8 cellular contexts compared by ENCODE assay signal in the genomic region with DNA sequence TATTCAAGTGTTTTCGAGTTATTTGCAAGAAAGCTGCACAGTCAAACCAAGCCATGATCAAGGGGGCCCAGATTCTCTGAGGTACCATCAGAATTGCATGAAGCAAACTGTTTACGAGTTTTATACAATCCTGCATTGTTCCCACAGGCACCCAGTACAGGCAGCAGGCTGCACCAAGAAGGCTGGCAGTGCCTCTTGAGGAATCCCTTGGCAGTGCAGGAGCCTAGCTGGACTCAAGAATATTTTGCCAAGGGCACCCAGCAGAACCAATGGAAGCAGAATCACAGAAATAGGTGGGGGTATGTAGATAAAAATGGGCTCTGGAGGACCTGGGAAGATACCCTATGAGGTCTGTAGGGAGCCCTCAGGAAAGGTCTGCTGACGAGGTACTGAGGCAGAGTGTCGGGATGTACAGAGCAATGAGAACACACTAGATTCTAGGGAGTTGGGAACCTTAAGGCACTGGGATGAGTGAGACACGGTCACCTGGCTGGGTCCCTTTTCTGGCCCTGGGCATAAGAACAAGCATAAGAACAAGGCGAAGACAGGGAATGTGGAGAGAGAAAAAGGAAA. TPM values are rescaled to one million over a fixed set of nuclear protein-coding genes. Genes with fewer than 3 reads are reported as not detected.
DNase-seq lines count a peak whose midpoint lies in the region; ATAC-seq and TF ChIP-seq lines count a peak whose summit lies in the region.

No MANE protein-coding gene starts in this region.

- no peak overlapping the region for H4K91ac ChIP-seq in mesenchymal stem cell (ENCODE audit: low read length)

- H3K18ac ChIP-seq in mesenchymal stem cell (ENCODE audit: low read depth in 1 of 2, low read length in 2 of 2): no peak overlapping the region

- no peak overlapping the region for H4K8ac ChIP-seq in mesenchymal stem cell (ENCODE audit: low read length)

- H3K27me3 Mint-ChIP-seq in naive thymus-derived CD4-positive, alpha-beta T cell: peaks cover 0 to 4% (median 0%) of the 10 kb centered on the region in 5 donors

- no peak overlapping the region for H2AK5ac ChIP-seq in mesenchymal stem cell (ENCODE audit: low read length, severe bottlenecking)

- H3K23ac ChIP-seq in mesenchymal stem cell (ENCODE audit: low read length in 2 of 2): no peak overlapping the region

- no peaks in the 10 kb centered on the region for H3K9me3 Mint-ChIP-seq in naive thymus-derived CD4-positive, alpha-beta T cell

- H3K4me1 ChIP-seq in breast epithelium (no peaks in the 10 kb centered on the region), mesenchymal stem cell (ENCODE audit: control insufficient read depth, insufficient read depth, low read depth, low read length) (no peaks in the 10 kb centered on the region)
- no peaks in the 10 kb centered on the region for H3K4me1 ChIP-seq in naive thymus-derived CD4-positive, alpha-beta T cell (ENCODE audit: control insufficient read depth in 2 of 2, insufficient read depth in 2 of 2, low read length in 2 of 2)

- H3K14ac ChIP-seq in mesenchymal stem cell (ENCODE audit: low read length in 2 of 2): no peak overlapping the region

- H3K9me3 ChIP-seq in breast epithelium: no peaks in the 10 kb centered on the region
- no peaks in the 10 kb centered on the region for H3K9me3 ChIP-seq in mesenchymal stem cell (ENCODE audit: control insufficient read depth, low read length)
- H3K9me3 ChIP-seq in naive thymus-derived CD4-positive, alpha-beta T cell (ENCODE audit: control insufficient read depth in 2 of 3, low read length in 3 of 3): no peaks in the 10 kb centered on the region

- H3K4me3 ChIP-seq in breast epithelium (no peak overlapping the region), mesenchymal stem cell (ENCODE audit: insufficient read depth in 1 of 2, low read depth in 1 of 2, low read length in 2 of 2) (no peak overlapping the region)
- no peak overlapping the region for H3K4me3 ChIP-seq in naive thymus-derived CD4-positive, alpha-beta T cell (ENCODE audit: low read length)

- CTCF ChIA-PET in naive thymus-derived CD4-positive, alpha-beta T cell (lab: Charles Lee): no interaction called here

- no peak overlapping the region for H2BK12ac ChIP-seq in mesenchymal stem cell (ENCODE audit: low read length in 2 of 2)

- WGBS in mesenchymal stem cell: 79% methylated on average over 6 of the region's 6 CpGs

- H3K4me2 ChIP-seq in mesenchymal stem cell (ENCODE audit: low read length, poor library complexity, severe bottlenecking): no peak overlapping the region

- no peak for ATAC-seq in naive thymus-derived CD4-positive, alpha-beta T cell

- TF ChIP-seq POLR2A in breast epithelium (IDR thresholded peaks at IDR 0.05): no peak

- no peak overlapping the region for H3K9ac ChIP-seq in mesenchymal stem cell (ENCODE audit: low read length)

- H2AFZ ChIP-seq in mesenchymal stem cell (ENCODE audit: low read depth, low read length): no peak overlapping the region

- no peak overlapping the region for H2BK5ac ChIP-seq in mesenchymal stem cell (ENCODE audit: low read depth, low read length, poor library complexity, severe bottlenecking)

- POLR2A ChIA-PET in naive thymus-derived CD4-positive, alpha-beta T cell (lab: Charles Lee): no interaction called here

- H3K27ac ChIP-seq in breast epithelium: no peak overlapping the region
- H3K27ac ChIP-seq in mesenchymal stem cell (ENCODE audit: low read length, poor library complexity, severe bottlenecking): no peak overlapping the region
- H3K27ac ChIP-seq in naive thymus-derived CD4-positive, alpha-beta T cell (ENCODE audit: low read depth, low read length): no peak overlapping the region

- TF ChIP-seq CTCF in breast epithelium (IDR thresholded peaks at IDR 0.05): peak in 2 of 3 donors; percentile 37 to 51

- H3K4ac ChIP-seq in mesenchymal stem cell (ENCODE audit: low read depth in 1 of 2, low read length in 2 of 2): no peak overlapping the region

- no peaks in the 10 kb centered on the region for H3K36me3 Mint-ChIP-seq in naive thymus-derived CD4-positive, alpha-beta T cell

- intact Hi-C loops in breast epithelium (cut with DNase I; ENCODE audit: low total_unique reads): loop anchor here (5.0 kb wide), 1 partner anchor 1153 kb away; no protein-coding TSS in a partner anchor
- intact Hi-C loops in naive thymus-derived CD4-positive, alpha-beta T cell (cut with micrococcal nuclease): loop anchor here in 1 of 2 donors (1.0 kb wide), 1 partner anchor 241 kb away; no protein-coding TSS in a partner anchor

- H3K4me3 Mint-ChIP-seq in naive thymus-derived CD4-positive, alpha-beta T cell: no peak overlapping the region

- H3K36me3 ChIP-seq in breast epithelium (no peaks in the 10 kb centered on the region), mesenchymal stem cell (ENCODE audit: control insufficient read depth in 1 of 2, insufficient read depth in 2 of 2, low read depth in 1 of 2, low read length in 2 of 2) (no peaks in the 10 kb centered on the region)
- H3K36me3 ChIP-seq in naive thymus-derived CD4-positive, alpha-beta T cell (ENCODE audit: control insufficient read depth in 2 of 3, insufficient read depth in 3 of 3, low read length in 3 of 3): no peaks in the 10 kb centered on the region

- H3K27me3 ChIP-seq in breast epithelium (peaks cover 0 to 76% of the 10 kb centered on the region in 2 donors), mesenchymal stem cell (ENCODE audit: control insufficient read depth in 1 of 2, insufficient read depth in 1 of 2, low read length in 2 of 2) (peaks cover 8 to 81% of the 10 kb centered on the region in 2 experiments)
- no peaks in the 10 kb centered on the region for H3K27me3 ChIP-seq in naive thymus-derived CD4-positive, alpha-beta T cell (ENCODE audit: control insufficient read depth in 2 of 2, insufficient read depth in 2 of 2, low read length in 2 of 2)

- no peak overlapping the region for H2BK15ac ChIP-seq in mesenchymal stem cell (ENCODE audit: low read depth, poor library complexity, severe bottlenecking)

- peak; percentile 33 for DNase-seq in DMS79 treated with DMSO at 0.1 percent for 48 hours (lab: John Stamatoyannopoulos, UW)
- peak; percentile 9 for DNase-seq in NCI-H1092 (lab: John Stamatoyannopoulos, UW)
- no peak for DNase-seq in breast epithelium (ENCODE audit: low spot score in 2 of 2)
- DNase-seq in mesenchymal stem cell: peak; percentile 18
- DNase-seq in mucosa of gallbladder (ENCODE audit: low spot score): no peak
- no peak for DNase-seq in NCI-H187 (lab: John Stamatoyannopoulos, UW)
- DNase-seq in naive thymus-derived CD4-positive, alpha-beta T cell: no peak
- DNase-seq in cortex of kidney (lab: John Stamatoyannopoulos, UW): no peak

- no peaks in the 10 kb centered on the region for H3K4me1 Mint-ChIP-seq in naive thymus-derived CD4-positive, alpha-beta T cell

- H3K79me1 ChIP-seq in mesenchymal stem cell (replicated peaks; ENCODE audit: low read length, poor library complexity, severe bottlenecking): no peaks in the 10 kb centered on the region

- no peak overlapping the region for H3K27ac Mint-ChIP-seq in naive thymus-derived CD4-positive, alpha-beta T cell

- H2BK120ac ChIP-seq in mesenchymal stem cell (ENCODE audit: low read depth, low read length): no peak overlapping the region

RNA-seq across cellular contexts. Expression of gene PLP1, which starts 2.5 kb away (rescaled TPM):
- total RNA-seq in breast epithelium (1 to 10 TPM; 1.3 to 3.4 (median 2.2) TPM), mucosa of gallbladder (13.8 TPM)
- polyA plus RNA-seq in mesenchymal stem cell (2013, experiment 1 of 2): not detected
- not detected for polyA plus RNA-seq in mesenchymal stem cell (2013, experiment 2 of 2)
- total RNA-seq in naive thymus-derived CD4-positive, alpha-beta T cell: not detected
- polyA plus RNA-seq in naive thymus-derived CD4-positive, alpha-beta T cell: not detected

RNA-seq across cellular contexts. Expression of gene RAB9B, which starts 57.9 kb away (rescaled TPM):
- 1 to 10 TPM; 1.3 to 3.4 (median 1.9) TPM for total RNA-seq in breast epithelium
- 0.33 TPM for polyA plus RNA-seq in mesenchymal stem cell (2013, experiment 1 of 2)
- polyA plus RNA-seq in mesenchymal stem cell (2013, experiment 2 of 2): 0.44 TPM
- total RNA-seq in mucosa of gallbladder: 5.7 TPM
- under 1 TPM; 0.40 to 0.86 (median 0.51) TPM for total RNA-seq in naive thymus-derived CD4-positive, alpha-beta T cell
- polyA plus RNA-seq in naive thymus-derived CD4-positive, alpha-beta T cell: under 1 TPM; 0.10 to 0.59 TPM

Comparison
In these comparisons a context has a peak if more than half of its experiments do, and no peak if none do; other contexts are left out.
1. DNase-seq: peak in DMS79 treated with DMSO at 0.1 percent for 48 hours (single experiment), NCI-H1092 (single experiment) and mesenchymal stem cell (single experiment); none in breast epithelium (0 of 2), mucosa of gallbladder (single experiment), NCI-H187 (0 of 2), naive thymus-derived CD4-positive, alpha-beta T cell (0 of 9) and cortex of kidney (single experiment).